In genomic region chr3:21054064-21054463, GRCh38 we compare ENCODE assay signal across 28 cellular contexts.
"Had no signal": no experiment of that assay in that cellular context is flagged by ENCODE, and none has a peak within 500 bp of the region (broad histone marks: within the 10 kb centered on the region; RNA-seq: fewer than 3 reads in every experiment).

No MANE protein-coding gene starts in this region.

- H3K4me1 ChIP-seq: adrenal gland had no signal

- ATAC-seq: activated T-helper 17 cell treated with anti-CD3 and anti-CD28 coated beads, Interleukin-2, amount 50 U/mL, for 72 hours; K562; PC-3; T-cell had no signal

- H3K36me3 ChIP-seq: adrenal gland had no signal

- H3K4me3 ChIP-seq: adrenal gland, K562, SK-N-MC had no signal

- H3K27me3 ChIP-seq: adrenal gland had no signal

- H3K27ac ChIP-seq: adrenal gland, SK-N-MC, VCaP had no signal

- DNase-seq: activated CD4-positive, alpha-beta memory T cell treated with anti-CD3 and anti-CD28 coated beads for 36 hours; activated CD4-positive, alpha-beta T cell treated with anti-CD3 and anti-CD28 coated beads, Interleukin-2, amount 10 ng/mL, durations not matched to agents 7 days and 5 days; activated CD4-positive, CD25-positive, alpha-beta regulatory T cell; activated gamma-delta T cell treated with Interleukin-2 at 50 U/mL for 16 hours; activated naive CD4-positive, alpha-beta T cell treated with anti-CD3 and anti-CD28 coated beads, Interleukin-2, amount 50 U/mL, for 16 hours; activated naive CD8-positive, alpha-beta T cell treated with anti-CD3 and anti-CD28 coated beads, Interleukin-2, amount 10 ng/mL, durations not matched to agents 7 days and 5 days; activated T-cell treated with anti-CD3 and anti-CD28 coated beads for 4 hours; activated T-cell treated with anti-CD3 and anti-CD28 coated beads, Interleukin-2, amount 50 U/mL, for 48 hours; adrenal gland; anterior cingulate cortex; caudate nucleus; Kasumi-1; NCI-H146; NCI-H187 treated with DMSO at 0.1 percent for 48 hours; NCI-H2081 treated with DMSO at 0.1 percent for 48 hours; NCI-H2171; NCI-H2227 treated with DMSO at 0.1 percent for 48 hours; NCI-H446 treated with DMSO at 0.1 percent for 48 hours; NCI-H526; NCI-H82; PC-3; T-cell; T-helper 2 cell; T1000 had no signal
